In genomic region chr14:55131782-55132181, GRCh38 we compare ENCODE assay signal across 11 cellular contexts. TPM values are rescaled to one million over a fixed set of nuclear protein-coding genes. Genes with fewer than 3 reads are reported as not detected.
A peak's percentile ranks its signal among the peaks of the same experiment; 100 is the strongest.
DNase-seq lines count a peak whose midpoint lies in the region; ATAC-seq and TF ChIP-seq lines count a peak whose summit lies in the region.
"Had no signal": no experiment of that assay in that cellular context is flagged by ENCODE, and none has a peak within 500 bp of the region (broad histone marks: within the 10 kb centered on the region; RNA-seq: fewer than 3 reads in every experiment).

No MANE protein-coding gene starts in this region.

- no peak overlapping the region for H4K5ac ChIP-seq in IMR-90 (ENCODE audit: low read depth, low read length)

- peaks cover 32 to 62% of the 10 kb centered on the region in 2 experiments for H3K79me1 ChIP-seq in IMR-90 (ENCODE audit: low read depth in 1 of 2, low read length in 2 of 2)

- peak overlapping the region; percentile 13; the same call in 1 of the 2 replicates for H4K91ac ChIP-seq in IMR-90 (ENCODE audit: insufficient read depth, low read depth, low read length)

- peak overlapping the region; percentile 69 for H3K23ac ChIP-seq in IMR-90 (ENCODE audit: low read depth, low read length)

- CTCF ChIA-PET in IMR-90 (lab: Yijun Ruan, JAX), result interaction anchor here (0.6 kb wide), 2 partner anchors 43 to 139 kb away, joined by 4 read pairs; no protein-coding TSS in a partner anchor

- peaks cover 27% of the 10 kb centered on the region for H3K9me1 ChIP-seq in IMR-90 (ENCODE audit: insufficient read depth, low read length)

- DNase-seq in AG10803 (ENCODE audit: low read depth), result peak; percentile 46
- DNase-seq in IMR-90, result peak; percentile 22
- peak; percentile 30 for DNase-seq in cerebellar cortex (ENCODE audit: low spot score)
- DNase-seq in endothelial cell (ENCODE audit: low spot score), result no peak
- DNase-seq in activated naive CD4-positive, alpha-beta T cell treated with Interleukin-2 at 50 U/mL for 16 hours, result no peak
- no peak for DNase-seq in NCI-H82 (lab: John Stamatoyannopoulos, UW)
- DNase-seq: T1000 had no signal

- H3K4me1 ChIP-seq in IMR-90 (ENCODE audit: control insufficient read depth, insufficient read depth, low read length), result peaks cover 14% of the 10 kb centered on the region
- peaks cover 6 to 48% of the 10 kb centered on the region in 2 donors for H3K4me1 ChIP-seq in muscle layer of duodenum (ENCODE audit: control insufficient read depth in 1 of 2, insufficient read depth in 2 of 2, low read length in 2 of 2)

- no peak overlapping the region; the same call in 1 of the 2 replicates for H3K27ac ChIP-seq in IMR-90 (ENCODE audit: insufficient read depth, low read length)
- peak overlapping the region; percentile 47 for H3K27ac ChIP-seq in muscle layer of duodenum (ENCODE audit: low read length)
- H3K27ac ChIP-seq: cardiac muscle cell had no signal

- no peak overlapping the region for H3K56ac ChIP-seq in IMR-90 (ENCODE audit: extremely low read depth, insufficient read depth, low read length)

- no peak overlapping the region for H2AFZ ChIP-seq in IMR-90 (replicated peaks; ENCODE audit: low read length, poor library complexity)

- H3K27me3 ChIP-seq in IMR-90 (ENCODE audit: control insufficient read depth, insufficient read depth, low read length) (no peaks in the 10 kb centered on the region), muscle layer of duodenum (ENCODE audit: low read depth, low read length) (no peaks in the 10 kb centered on the region)

- H3K9ac ChIP-seq in IMR-90 (ENCODE audit: low read depth, low read length), result no peak overlapping the region

- 0 out of 2 replicates have a peak overlapping the region, but pooled peaks have one; percentile 38 for H2BK20ac ChIP-seq in IMR-90 (ENCODE audit: low read depth, low read length)

- TF ChIP-seq CTCF in AG10803 (conservative IDR thresholded peaks at IDR 0.05; ENCODE audit: low read length) (peak; percentile 37; the same call in 1 of the 2 replicates), IMR-90 (conservative IDR thresholded peaks at IDR 0.05; ENCODE audit: low read depth, low read length) (no peak), endothelial cell (IDR thresholded peaks at IDR 0.05; ENCODE audit: unreplicated experiment) (no peak)

- H3K9me3 Mint-ChIP-seq in endothelial cell (ENCODE audit: unreplicated experiment), result no peaks in the 10 kb centered on the region
- H3K9me3 Mint-ChIP-seq: memory B cell had no signal

- peak overlapping the region; percentile 18; the same call in 1 of the 2 replicates for H3K4ac ChIP-seq in IMR-90 (ENCODE audit: low read depth, low read length)

- H3K4me3 ChIP-seq in AG10803 (ENCODE audit: low read length) (peak overlapping the region; percentile 71), IMR-90 (ENCODE audit: insufficient read depth, low read depth, low read length) (no peak overlapping the region), muscle layer of duodenum (ENCODE audit: low read depth in 1 of 2, low read length in 2 of 2) (peak overlapping the region; percentile 47 to 83)
- H3K4me3 ChIP-seq: cardiac muscle cell had no signal

- no peak overlapping the region for H3K27ac Mint-ChIP-seq in endothelial cell (ENCODE audit: unreplicated experiment)
- H3K27ac Mint-ChIP-seq: memory B cell had no signal

- peaks cover 55% of the 10 kb centered on the region for H4K20me1 ChIP-seq in IMR-90 (ENCODE audit: insufficient read depth, low read length)

- H3K9me3 ChIP-seq in IMR-90 (ENCODE audit: control insufficient read depth, insufficient read depth, low read length) (no peaks in the 10 kb centered on the region), muscle layer of duodenum (ENCODE audit: control insufficient read depth in 1 of 2, low read length in 2 of 2) (no peaks in the 10 kb centered on the region)

- H2BK120ac ChIP-seq in IMR-90 (ENCODE audit: low read depth, low read length), result peak overlapping the region; percentile 35; the same call in 1 of the 2 replicates

- H3K36me3 ChIP-seq in IMR-90 (ENCODE audit: control insufficient read depth, insufficient read depth, low read length), result peaks cover 9% of the 10 kb centered on the region; the same call in 1 of the 2 replicates
- peaks cover 2 to 3% of the 10 kb centered on the region in 2 donors for H3K36me3 ChIP-seq in muscle layer of duodenum (ENCODE audit: control insufficient read depth in 1 of 2, insufficient read depth in 2 of 2, low read length in 2 of 2)
- H3K36me3 ChIP-seq: cardiac muscle cell had no signal

- H3K4me3 Mint-ChIP-seq in endothelial cell (ENCODE audit: unreplicated experiment), result no peak overlapping the region
- H3K4me3 Mint-ChIP-seq: memory B cell had no signal

- H3K18ac ChIP-seq in IMR-90 (ENCODE audit: low read depth, low read length), result no peak overlapping the region

- H4K8ac ChIP-seq in IMR-90 (ENCODE audit: low read depth in 2 of 2, low read length in 2 of 2), result peak overlapping the region in 1 of 2 experiments; percentile 35; a peak in 1 of 4 replicates

- peak overlapping the region; percentile 43 for H3K4me2 ChIP-seq in IMR-90 (ENCODE audit: low read depth, low read length)

- peak overlapping the region; percentile 81 for H2AK9ac ChIP-seq in IMR-90 (replicated peaks; ENCODE audit: low read depth, low read length, poor library complexity)

- peak overlapping the region; percentile 27 for H2BK5ac ChIP-seq in IMR-90 (ENCODE audit: low read depth, low read length, poor library complexity, severe bottlenecking)

- no TSS peak for BruUV-seq in IMR-90 (replicated peaks; lab: Mats Ljungman, UMichigan)

- no peak for TF ChIP-seq POLR2A in IMR-90 (IDR thresholded peaks at IDR 0.05; ENCODE audit: low read depth, low read length)

- intact Hi-C loops in IMR-90 (cut with micrococcal nuclease), result loop anchor here (2.0 kb wide), 1 partner anchor 29 kb away; no protein-coding TSS in a partner anchor

- TF ChIP-seq RAD21 in IMR-90 (IDR thresholded peaks at IDR 0.05; ENCODE audit: low read length), result no peak

- peak overlapping the region; percentile 42; the same call in 1 of the 3 replicates for H2BK15ac ChIP-seq in IMR-90 (ENCODE audit: low read depth, low read length)

- H3K14ac ChIP-seq in IMR-90 (replicated peaks; ENCODE audit: low read depth, low read length), result peak overlapping the region; percentile 41; the same call in 1 of the 2 replicates

- H3K27me3 Mint-ChIP-seq in endothelial cell (ENCODE audit: unreplicated experiment), result peaks cover 10% of the 10 kb centered on the region

- POLR2A ChIA-PET in IMR-90 (lab: Charles Lee; ENCODE audit: unreplicated experiment), result interaction anchor here (0.6 kb wide), 1 partner anchor 229 kb away, joined by 4 read pairs; the partner anchor contains the start of gene GCH1

- H2AK5ac ChIP-seq in IMR-90 (ENCODE audit: low read depth, low read length), result peak overlapping the region; percentile 38

- WGBS in IMR-90 (ENCODE audit: extremely low coverage in 2 of 2, insufficient read length in 1 of 2), 2 experiments, result no CpG with 5 or more reads among the region's 4 CpGs

- in situ Hi-C loops in IMR-90 (cut with MboI; ENCODE audit: low sequenced_read_pairs), result loop anchor here (5.0 kb wide), 1 partner anchor 34 kb away; no protein-coding TSS in a partner anchor

- ATAC-seq in IMR-90 (ENCODE audit: low read depth), result no peak
- no peak for ATAC-seq in HG03432 (IDR thresholded peaks at IDR 0.05; ENCODE audit: unreplicated experiment)

- H3K36me3 Mint-ChIP-seq in endothelial cell (ENCODE audit: low read depth, unreplicated experiment), result no peaks in the 10 kb centered on the region
- H3K36me3 Mint-ChIP-seq: memory B cell had no signal

- dilution Hi-C loops in IMR-90 (cut with HindIII; ENCODE audit: low sequenced_read_pairs, unreplicated experiment), result no loop called here

- no peaks in the 10 kb centered on the region for H3K4me1 Mint-ChIP-seq in endothelial cell (ENCODE audit: unreplicated experiment)

TF ChIP-seq in IMR-90, 13 proteins besides CTCF, POLR2A, EP300 and RAD21:
- TF ChIP-seq SMC3 (IDR thresholded peaks at IDR 0.05; ENCODE audit: low read depth, low read length) (no peak), USF2 (IDR thresholded peaks at IDR 0.05; ENCODE audit: low read depth, low read length) (no peak), CHD1 (IDR thresholded peaks at IDR 0.05; ENCODE audit: low read depth, low read length) (no peak), ELK1 (IDR thresholded peaks at IDR 0.05; ENCODE audit: borderline replicate concordance, low read depth, low read length) (no peak), BHLHE40 (IDR thresholded peaks at IDR 0.05; ENCODE audit: low read depth, low read length) (no peak), CEBPB (IDR thresholded peaks at IDR 0.05; ENCODE audit: low read depth, low read length) (no peak)

RNA-seq across cellular contexts. Expression of gene LGALS3, which starts 2.7 kb away (rescaled TPM):
- total RNA-seq in IMR-90 (2012; rRNA removed) (84.4 and 145 TPM in 2 replicates), endothelial cell (ENCODE audit: unreplicated experiment) (4.1 TPM)
- polyA plus RNA-seq in IMR-90 (2012; rRNA removed), result 171 and 200 TPM in 2 replicates
- polyA plus RNA-seq in IMR-90 (2012; cell fraction: cytosol; rRNA removed), result 106 and 210 TPM in 2 replicates
- polyA plus RNA-seq in IMR-90 (2012; cell fraction: nucleus; rRNA removed; ENCODE audit: low replicate concordance), result 122 and 127 TPM in 2 replicates

RNA-seq across cellular contexts. Expression of gene DLGAP5, which starts 59.6 kb away (rescaled TPM):
- total RNA-seq in IMR-90 (2012; rRNA removed) (19.0 and 40.3 TPM in 2 replicates), endothelial cell (ENCODE audit: unreplicated experiment) (12.8 TPM)
- polyA plus RNA-seq in IMR-90 (2012; rRNA removed), result 11.3 and 14.9 TPM in 2 replicates
- 0.91 and 1.9 TPM in 2 replicates for polyA plus RNA-seq in IMR-90 (2012; cell fraction: cytosol; rRNA removed)
- polyA plus RNA-seq in IMR-90 (2012; cell fraction: nucleus; rRNA removed; ENCODE audit: low replicate concordance), result 0.82 and 5.4 TPM in 2 replicates

Comparison
In these comparisons a context has a peak if more than half of its experiments do, and no peak if none do; other contexts are left out.
1. DNase-seq: peak in AG10803 (single experiment), IMR-90 (single experiment) and cerebellar cortex (single experiment); none in endothelial cell (single experiment), activated naive CD4-positive, alpha-beta T cell treated with Interleukin-2 at 50 U/mL for 16 hours (single experiment) and NCI-H82 (single experiment).
2. RNA of gene LGALS3, which starts 2.7 kb away (total RNA-seq): 84.4 to 145 TPM in IMR-90; 4.1 TPM in endothelial cell (single experiment); every median in the first group is over 10 times any median in the second.